ENCODE assay signal across 9 cellular contexts in the genomic region with DNA sequence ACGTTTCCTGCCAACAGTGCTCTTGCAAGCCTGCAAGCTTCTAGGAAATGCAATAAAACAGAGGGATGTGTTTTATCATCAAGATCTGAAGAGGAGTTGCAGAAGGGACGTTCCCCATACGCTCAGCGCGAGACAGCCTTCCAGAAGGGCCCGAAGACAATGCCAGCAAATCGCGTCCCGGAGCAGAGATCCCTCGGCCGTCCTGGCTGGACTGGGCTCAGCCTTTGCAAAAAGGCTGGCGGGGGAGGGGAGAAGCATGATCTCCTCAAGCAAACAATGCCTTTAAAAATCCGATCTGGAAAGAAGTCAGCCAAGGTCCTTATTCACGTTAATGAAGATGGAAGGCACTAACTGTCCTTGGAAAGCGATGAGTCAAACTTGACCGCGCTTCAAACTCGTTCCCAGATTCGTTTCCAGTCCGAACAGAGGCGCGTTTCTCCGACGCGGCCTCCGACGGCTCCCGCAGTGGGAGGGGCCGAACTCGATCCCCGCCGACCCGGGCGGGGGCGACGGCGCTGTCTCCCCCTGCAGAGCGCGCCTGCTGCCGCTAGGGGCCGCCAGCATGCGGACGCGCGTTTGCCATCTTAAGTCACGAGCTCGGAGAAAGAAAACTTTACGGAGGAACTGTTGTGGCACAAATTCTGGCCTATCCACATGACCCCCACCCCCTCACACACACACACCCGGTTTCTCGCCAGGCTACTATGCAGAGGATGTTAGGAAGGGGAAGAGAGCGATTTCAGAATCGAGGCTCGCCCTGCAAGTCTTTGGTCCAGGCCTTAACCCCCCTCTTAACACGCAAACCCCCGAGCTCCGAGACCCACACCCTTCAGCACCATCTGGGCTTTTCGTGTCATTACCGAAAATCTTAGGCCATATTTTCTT. TPM values are rescaled to one million over a fixed set of nuclear protein-coding genes. Genes with fewer than 3 reads are reported as not detected.
DNase-seq lines count a peak whose midpoint lies in the region; ATAC-seq and TF ChIP-seq lines count a peak whose summit lies in the region.
"Had no signal": no experiment of that assay in that cellular context is flagged by ENCODE, and none has a peak within 500 bp of the region (broad histone marks: within the 10 kb centered on the region; RNA-seq: fewer than 3 reads in every experiment).

No MANE protein-coding gene starts in this region.

- H3K9me2 ChIP-seq in DOHH2 (replicated peaks; ENCODE audit: control insufficient read depth, low read length): no peaks in the 10 kb centered on the region

- H3K36me3 ChIP-seq in DOHH2 (ENCODE audit: control insufficient read depth, low read length) (peaks cover 100% of the 10 kb centered on the region), endocrine pancreas (ENCODE audit: control insufficient read depth, insufficient read depth, low read length) (no peaks in the 10 kb centered on the region), mesenchymal stem cell (ENCODE audit: control insufficient read depth in 1 of 2, insufficient read depth in 2 of 2, low read depth in 1 of 2, low read length in 2 of 2) (peaks cover 0 to under 1% of the 10 kb centered on the region in 2 experiments)

- H3K27me3 ChIP-seq in DOHH2 (ENCODE audit: control insufficient read depth, low read length): no peaks in the 10 kb centered on the region
- H3K27me3 ChIP-seq in endocrine pancreas (ENCODE audit: control insufficient read depth, insufficient read depth, low read length): no peaks in the 10 kb centered on the region
- H3K27me3 ChIP-seq in mesenchymal stem cell (ENCODE audit: control insufficient read depth in 1 of 2, insufficient read depth in 1 of 2, low read length in 2 of 2): no peaks in the 10 kb centered on the region

- peak overlapping the region; percentile 63 for H2AK5ac ChIP-seq in mesenchymal stem cell (ENCODE audit: low read length, severe bottlenecking)

- peak overlapping the region; percentile 80 for H3K9ac ChIP-seq in endocrine pancreas (ENCODE audit: control insufficient read depth, insufficient read depth, low read length)
- peak overlapping the region; percentile 100 for H3K9ac ChIP-seq in mesenchymal stem cell (ENCODE audit: low read length)

- peak overlapping the region; percentile 96 for H4K8ac ChIP-seq in mesenchymal stem cell (ENCODE audit: low read length)

- peak overlapping the region; percentile 90 to 92 for H3K18ac ChIP-seq in mesenchymal stem cell (ENCODE audit: low read depth in 1 of 2, low read length in 2 of 2)

- H3K4me2 ChIP-seq in DOHH2 (ENCODE audit: low read length) (peak overlapping the region; percentile 93), mesenchymal stem cell (ENCODE audit: low read length, poor library complexity, severe bottlenecking) (peak overlapping the region; percentile 87)

- H3K23ac ChIP-seq in mesenchymal stem cell (ENCODE audit: low read length in 2 of 2): no peak overlapping the region

- peaks cover 49% of the 10 kb centered on the region for H4K20me1 ChIP-seq in DOHH2 (ENCODE audit: control insufficient read depth, insufficient read depth, low read depth, low read length)

- no peak overlapping the region for H3K14ac ChIP-seq in mesenchymal stem cell (ENCODE audit: low read length in 2 of 2)

- no peak overlapping the region for H2AFZ ChIP-seq in mesenchymal stem cell (ENCODE audit: low read depth, low read length)

- peak overlapping the region; percentile 70 for H2BK15ac ChIP-seq in mesenchymal stem cell (ENCODE audit: low read depth, poor library complexity, severe bottlenecking)

- H3K79me2 ChIP-seq in DOHH2 (ENCODE audit: control insufficient read depth, low read length): peaks cover 100% of the 10 kb centered on the region

- peak overlapping the region; percentile 80 for H3K4me3 ChIP-seq in DOHH2 (ENCODE audit: low read length)
- peak overlapping the region; percentile 75 for H3K4me3 ChIP-seq in endocrine pancreas (ENCODE audit: control insufficient read depth, insufficient read depth, low read length)
- H3K4me3 ChIP-seq in mesenchymal stem cell (ENCODE audit: insufficient read depth in 1 of 2, low read depth in 1 of 2, low read length in 2 of 2): peak overlapping the region; percentile 42 to 86

- 5% methylated on average over 55 of the region's 58 CpGs for WGBS in mesenchymal stem cell

- peaks cover 12% of the 10 kb centered on the region for H3K79me1 ChIP-seq in mesenchymal stem cell (replicated peaks; ENCODE audit: low read length, poor library complexity, severe bottlenecking)

- no peak overlapping the region for H2BK5ac ChIP-seq in mesenchymal stem cell (ENCODE audit: low read depth, low read length, poor library complexity, severe bottlenecking)

- H3K9me3 ChIP-seq in DOHH2 (ENCODE audit: control insufficient read depth, insufficient read depth, low read length) (no peaks in the 10 kb centered on the region), endocrine pancreas (ENCODE audit: control insufficient read depth, low read length) (no peaks in the 10 kb centered on the region), mesenchymal stem cell (ENCODE audit: control insufficient read depth, low read length) (no peaks in the 10 kb centered on the region)

- H4K91ac ChIP-seq in mesenchymal stem cell (ENCODE audit: low read length): peak overlapping the region; percentile 88

- DNase-seq in NCI-H460 (ENCODE audit: extremely low read depth, low read depth): peak; percentile 57
- DNase-seq in activated CD8-positive, alpha-beta memory T cell treated with anti-CD3 and anti-CD28 coated beads, Interleukin-2, amount 50 U/mL, for 4 hours: peak; percentile 81
- peak; percentile 95 for DNase-seq in mesenchymal stem cell
- peak in 2 of 3 donors; percentile 69 to 76 for DNase-seq in stimulated activated CD4-positive, alpha-beta T cell treated with anti-CD3 and anti-CD28 coated beads, TNF-alpha, amount 100 ng/mL, for 48 hours (ENCODE audit: low read depth in 3 of 3)

- peaks cover 53% of the 10 kb centered on the region for H3K4me1 ChIP-seq in DOHH2 (ENCODE audit: control insufficient read depth, low read length)
- H3K4me1 ChIP-seq in endocrine pancreas (ENCODE audit: control insufficient read depth, insufficient read depth, low read length): no peaks in the 10 kb centered on the region
- H3K4me1 ChIP-seq in mesenchymal stem cell (ENCODE audit: control insufficient read depth, insufficient read depth, low read depth, low read length): peaks cover 22% of the 10 kb centered on the region

- TF ChIP-seq CTCF in DOHH2 (IDR thresholded peaks at IDR 0.05; ENCODE audit: low read depth, low read length, poor library complexity, severe bottlenecking): peak; percentile 97

- peak overlapping the region; percentile 72 to 84 for H2BK12ac ChIP-seq in mesenchymal stem cell (ENCODE audit: low read length in 2 of 2)

- peaks cover 55% of the 10 kb centered on the region for H3F3A ChIP-seq in DOHH2 (ENCODE audit: control insufficient read depth, insufficient read depth)

- ATAC-seq in HG02623 (IDR thresholded peaks at IDR 0.05; ENCODE audit: unreplicated experiment) (peak; percentile 31), GM18861 (IDR thresholded peaks at IDR 0.05; ENCODE audit: unreplicated experiment) (no peak)

- H3K27ac ChIP-seq in DOHH2 (ENCODE audit: low read depth, low read length) (peak overlapping the region; percentile 89), mesenchymal stem cell (ENCODE audit: low read length, poor library complexity, severe bottlenecking) (peak overlapping the region; percentile 89)

- H3K4ac ChIP-seq in mesenchymal stem cell (ENCODE audit: low read depth in 1 of 2, low read length in 2 of 2): peak overlapping the region; percentile 18 to 83

- H2BK120ac ChIP-seq in mesenchymal stem cell (ENCODE audit: low read depth, low read length): peak overlapping the region; percentile 50

RNA-seq across cellular contexts. Expression of a gene that starts 5.5 kb away (rescaled TPM):
- 11.0 and 13.7 TPM in 2 replicates for total RNA-seq in NCI-H460 (2014; rRNA removed; shearing (Covaris generic))
- polyA plus RNA-seq in NCI-H460 (2014; cell fraction: nucleus; rRNA removed): 8.0 and 10.3 TPM in 2 replicates
- 20.5 TPM for polyA plus RNA-seq in mesenchymal stem cell (2013, experiment 1 of 2)
- polyA plus RNA-seq in mesenchymal stem cell (2013, experiment 2 of 2): 18.5 TPM

RNA-seq across cellular contexts. Expression of a gene that starts 37.4 kb away (rescaled TPM):
- total RNA-seq in NCI-H460 (2014; rRNA removed; shearing (Covaris generic)): not detected in 2 replicates
- not detected in 2 replicates for polyA plus RNA-seq in NCI-H460 (2014; cell fraction: nucleus; rRNA removed)
- polyA plus RNA-seq in mesenchymal stem cell (2013, experiment 1 of 2): not detected
- not detected for polyA plus RNA-seq in mesenchymal stem cell (2013, experiment 2 of 2)
- total RNA-seq: subcutaneous adipose tissue had no signal
